ENCODE assay signal across 21 cellular contexts in the genomic region with DNA sequence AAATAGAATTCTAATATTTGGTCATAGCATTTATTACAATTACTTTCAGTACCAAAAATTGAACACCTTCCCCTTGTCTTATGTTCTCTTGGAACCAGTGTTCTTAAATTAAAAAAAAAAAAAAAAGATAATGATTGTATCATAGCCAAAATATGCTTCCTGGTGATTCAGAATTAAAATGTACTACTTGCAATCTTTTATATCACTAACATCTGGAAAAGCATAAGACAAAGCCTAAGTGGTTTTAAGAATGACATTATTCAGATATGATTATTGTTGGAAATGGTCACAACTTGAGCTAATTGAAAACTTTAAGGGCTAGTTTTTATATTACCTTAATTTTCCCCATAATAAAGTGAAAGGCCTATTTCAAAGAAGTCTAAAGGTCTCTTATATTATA.
DNase-seq lines count a peak whose midpoint lies in the region; ATAC-seq, FAIRE-seq and TF ChIP-seq lines count a peak whose summit lies in the region.
"Had no signal": no experiment of that assay in that cellular context is flagged by ENCODE, and none has a peak within 500 bp of the region (broad histone marks: within the 10 kb centered on the region; RNA-seq: fewer than 3 reads in every experiment).

No MANE protein-coding gene starts in this region.

- peak overlapping the region; percentile 49 for H3K27ac Mint-ChIP-seq in astrocyte (ENCODE audit: unreplicated experiment)
- no peak overlapping the region for H3K27ac Mint-ChIP-seq in glutamatergic neuron (ENCODE audit: unreplicated experiment)
- H3K27ac Mint-ChIP-seq: B cell; CD4-positive, alpha-beta T cell; IgD-negative memory B cell had no signal

- DNase-seq in HCEC 1CT (peak; percentile 76), astrocyte (ENCODE audit: low read depth) (peak; percentile 61), fibroblast of the aortic adventitia (ENCODE audit: low read depth) (peak; percentile 53), HEK293T (ENCODE audit: extremely low spot score) (no peak), glutamatergic neuron (no peak)
- DNase-seq: ACHN; Calu3; CD4-positive, alpha-beta T cell; GDM1; MV-4-11; NCI-H1417 treated with DMSO at 0.1 percent for 48 hours; NCI-H2029; NCI-H2171 treated with DMSO at 0.1 percent for 48 hours; NCI-H510A; NCI-H82; Peyer's patch; SHP77 treated with DMSO at 0.1 percent for 48 hours had no signal

- H3K36me3 Mint-ChIP-seq in astrocyte (ENCODE audit: low read depth, unreplicated experiment) (no peaks in the 10 kb centered on the region), glutamatergic neuron (ENCODE audit: unreplicated experiment) (no peaks in the 10 kb centered on the region)
- H3K36me3 Mint-ChIP-seq: IgD-negative memory B cell had no signal

- ATAC-seq in HG02981 (IDR thresholded peaks at IDR 0.05; ENCODE audit: unreplicated experiment), result no peak

- peak overlapping the region; percentile 96 for H3K27ac ChIP-seq in astrocyte (ENCODE audit: low read depth, low read length)
- H3K27ac ChIP-seq: Peyer's patch had no signal

- FAIRE-seq in astrocyte (lab: Jason Lieb, UNC), result peak; percentile 39

- H2AFZ ChIP-seq in astrocyte (ENCODE audit: low read depth, low read length), result no peak overlapping the region

- H3K9me3 ChIP-seq in astrocyte (ENCODE audit: insufficient read depth, low read depth, low read length) (no peaks in the 10 kb centered on the region), skeletal muscle satellite cell (replicated peaks; ENCODE audit: low read length) (no peaks in the 10 kb centered on the region)
- H3K9me3 ChIP-seq: Peyer's patch had no signal

- H3K79me2 ChIP-seq in astrocyte (ENCODE audit: insufficient read depth, low read length), result no peaks in the 10 kb centered on the region

- H3K9me3 Mint-ChIP-seq in astrocyte (ENCODE audit: unreplicated experiment) (peaks cover 1% of the 10 kb centered on the region), glutamatergic neuron (ENCODE audit: unreplicated experiment) (no peaks in the 10 kb centered on the region)
- H3K9me3 Mint-ChIP-seq: CD4-positive, alpha-beta T cell had no signal

- peaks cover 69% of the 10 kb centered on the region for H3K4me1 Mint-ChIP-seq in astrocyte (ENCODE audit: low read depth, unreplicated experiment)
- H3K4me1 Mint-ChIP-seq in glutamatergic neuron (ENCODE audit: low read depth, unreplicated experiment), result peaks cover 33% of the 10 kb centered on the region
- H3K4me1 Mint-ChIP-seq: B cell, IgD-negative memory B cell had no signal

- H3K36me3 ChIP-seq in astrocyte (ENCODE audit: insufficient read depth, low read length) (no peaks in the 10 kb centered on the region), skeletal muscle satellite cell (ENCODE audit: insufficient read depth, low read length) (no peaks in the 10 kb centered on the region)
- H3K36me3 ChIP-seq: Peyer's patch had no signal

- H3K27me3 ChIP-seq in astrocyte (ENCODE audit: insufficient read depth, low read length), result no peaks in the 10 kb centered on the region
- H3K27me3 ChIP-seq in skeletal muscle satellite cell (ENCODE audit: control insufficient read depth, insufficient read depth, low read length), result no peaks in the 10 kb centered on the region
- H3K27me3 ChIP-seq: Peyer's patch had no signal

- TF ChIP-seq CTCF in astrocyte (IDR thresholded peaks at IDR 0.05; ENCODE audit: insufficient read depth, low read depth, low read length), result no peak
- TF ChIP-seq CTCF in fibroblast of the aortic adventitia (IDR thresholded peaks at IDR 0.05; ENCODE audit: insufficient read depth, low read length), result no peak
- no peak for TF ChIP-seq CTCF in glutamatergic neuron (IDR thresholded peaks at IDR 0.05; ENCODE audit: partially characterized antibody, unreplicated experiment)

- no peak overlapping the region for H3K4me3 ChIP-seq in astrocyte (ENCODE audit: insufficient read depth, low read depth, low read length)
- H3K4me3 ChIP-seq in fibroblast of the aortic adventitia (ENCODE audit: low read depth, low read length), result no peak overlapping the region
- H3K4me3 ChIP-seq in skeletal muscle satellite cell (ENCODE audit: low read length), result no peak overlapping the region
- H3K4me3 ChIP-seq: Peyer's patch had no signal

- H3K4me1 ChIP-seq in astrocyte (ENCODE audit: insufficient read depth, low read length) (peaks cover 52% of the 10 kb centered on the region), skeletal muscle satellite cell (ENCODE audit: control insufficient read depth, insufficient read depth, low read length) (peaks cover 57% of the 10 kb centered on the region)

- no peaks in the 10 kb centered on the region for H4K20me1 ChIP-seq in astrocyte (ENCODE audit: insufficient read depth, low read length)

- H3K4me2 ChIP-seq in astrocyte (ENCODE audit: low read length) (no peak overlapping the region), skeletal muscle satellite cell (ENCODE audit: low read length) (peak overlapping the region; percentile 26)

- H3K27me3 Mint-ChIP-seq in astrocyte (ENCODE audit: low read depth, unreplicated experiment), result no peaks in the 10 kb centered on the region
- H3K27me3 Mint-ChIP-seq in glutamatergic neuron (ENCODE audit: unreplicated experiment), result no peaks in the 10 kb centered on the region
- H3K27me3 Mint-ChIP-seq: CD4-positive, alpha-beta T cell; IgD-negative memory B cell had no signal

- H3K9ac ChIP-seq in astrocyte (ENCODE audit: low read length) (peak overlapping the region; percentile 43), skeletal muscle satellite cell (ENCODE audit: low read depth, low read length) (peak overlapping the region; percentile 33)

- POLR2A ChIA-PET in HEK293T (lab: Yijun Ruan, JAX), result no interaction called here

- H3K4me3 Mint-ChIP-seq in astrocyte (ENCODE audit: unreplicated experiment) (no peak overlapping the region), glutamatergic neuron (ENCODE audit: unreplicated experiment) (no peak overlapping the region)
- H3K4me3 Mint-ChIP-seq: B cell; CD4-positive, alpha-beta T cell; IgD-negative memory B cell had no signal

- CTCF ChIA-PET in HEK293T (lab: Yijun Ruan, JAX), result no interaction called here

TF ChIP-seq in HEK293T, 16 proteins besides CTCF, POLR2A, EP300 and RAD21:
- TF ChIP-seq CTBP1 (IDR thresholded peaks at IDR 0.05; ENCODE audit: borderline replicate concordance) (no peak), LEF1 (IDR thresholded peaks at IDR 0.05; ENCODE audit: borderline replicate concordance) (no peak), ZNF384 (IDR thresholded peaks at IDR 0.05) (no peak), SUZ12 (IDR thresholded peaks at IDR 0.05) (no peak), ELF4 (IDR thresholded peaks at IDR 0.05) (no peak), FOXK2 (IDR thresholded peaks at IDR 0.05) (no peak), NFRKB (IDR thresholded peaks at IDR 0.05) (no peak), BHLHE40 (IDR thresholded peaks at IDR 0.05; ENCODE audit: borderline replicate concordance) (no peak), L3MBTL2 (conservative IDR thresholded peaks at IDR 0.05) (no peak), HDGF (IDR thresholded peaks at IDR 0.05; ENCODE audit: borderline replicate concordance) (no peak), SP1 (IDR thresholded peaks at IDR 0.05) (no peak), FOXM1 (IDR thresholded peaks at IDR 0.05; ENCODE audit: borderline replicate concordance) (no peak), FOXA1 (IDR thresholded peaks at IDR 0.05) (no peak), TARDBP (IDR thresholded peaks at IDR 0.05) (no peak), ARNT (IDR thresholded peaks at IDR 0.05) (no peak)
- TF ChIP-seq, protein P1, sequence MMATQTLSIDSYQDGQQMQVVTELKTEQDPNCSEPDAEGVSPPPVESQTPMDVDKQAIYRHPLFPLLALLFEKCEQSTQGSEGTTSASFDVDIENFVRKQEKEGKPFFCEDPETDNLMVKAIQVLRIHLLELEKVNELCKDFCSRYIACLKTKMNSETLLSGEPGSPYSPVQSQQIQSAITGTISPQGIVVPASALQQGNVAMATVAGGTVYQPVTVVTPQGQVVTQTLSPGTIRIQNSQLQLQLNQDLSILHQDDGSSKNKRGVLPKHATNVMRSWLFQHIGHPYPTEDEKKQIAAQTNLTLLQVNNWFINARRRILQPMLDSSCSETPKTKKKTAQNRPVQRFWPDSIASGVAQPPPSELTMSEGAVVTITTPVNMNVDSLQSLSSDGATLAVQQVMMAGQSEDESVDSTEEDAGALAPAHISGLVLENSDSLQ (IDR thresholded peaks at IDR 0.05), result no peak

Comparison
In these comparisons a context has a peak if more than half of its experiments do, and no peak if none do; other contexts are left out.
1. DNase-seq: peak in HCEC 1CT (single experiment), astrocyte (single experiment) and fibroblast of the aortic adventitia (single experiment); none in HEK293T (single experiment) and glutamatergic neuron (single experiment).